Comparison of ENCODE assay signal across 27 cellular contexts in genomic region chr5:119829341-119829740, GRCh38.
DNase-seq lines count a peak whose midpoint lies in the region; ATAC-seq, FAIRE-seq and TF ChIP-seq lines count a peak whose summit lies in the region.
"Had no signal": no experiment of that assay in that cellular context is flagged by ENCODE, and none has a peak within 500 bp of the region (broad histone marks: within the 10 kb centered on the region; RNA-seq: fewer than 3 reads in every experiment).

No MANE protein-coding gene starts in this region.

- H3K27me3 ChIP-seq in ascending aorta (no peaks in the 10 kb centered on the region), thoracic aorta (replicated peaks; ENCODE audit: insufficient read depth) (no peaks in the 10 kb centered on the region), H7 (ENCODE audit: control insufficient read depth, insufficient read depth, low read length) (no peaks in the 10 kb centered on the region), esophagus muscularis mucosa (no peaks in the 10 kb centered on the region)
- H3K27me3 ChIP-seq: BE2C, BLaER1 had no signal

- ATAC-seq in thoracic aorta (ENCODE audit: insufficient number of reproducible peaks, low FRiP score, low read depth) = peak; percentile 38
- no peak for ATAC-seq in HG02610 (IDR thresholded peaks at IDR 0.05; ENCODE audit: unreplicated experiment)
- no peak for ATAC-seq in GM18505 (IDR thresholded peaks at IDR 0.05; ENCODE audit: unreplicated experiment)
- ATAC-seq: GM12878 had no signal

- H3K4me3 ChIP-seq in ascending aorta = peak overlapping the region in 1 of 2 donors; percentile 19
- H3K4me3 ChIP-seq in thoracic aorta = peak overlapping the region; percentile 33
- no peak overlapping the region for H3K4me3 ChIP-seq in H7 (ENCODE audit: insufficient read depth, low read depth, low read length)
- no peak overlapping the region for H3K4me3 ChIP-seq in esophagus muscularis mucosa
- H3K4me3 ChIP-seq: BLaER1, GM12878 had no signal

- DNase-seq in ascending aorta (ENCODE audit: low spot score in 2 of 2) (no peak), thoracic aorta (ENCODE audit: low spot score) (no peak), H7 (no peak), esophagus muscularis mucosa (ENCODE audit: extremely low spot score) (no peak)
- DNase-seq: 8988T; ACHN; BE2C; C1 segment of cervical spinal cord; CD4-positive, alpha-beta memory T cell; CD4-positive, CD25-positive, alpha-beta regulatory T cell; CD8-positive, alpha-beta memory T cell; COR-L47; DMS 273 treated with DMSO at 0.1 percent for 48 hours; DMS153; DMS53; DMS79; DND-41; EL; GDM1 had no signal

- intact Hi-C loops in ascending aorta (cut with DNase I) = loop anchor here (10.0 kb wide), 1 partner anchor 225 kb away; no protein-coding TSS in a partner anchor
- intact Hi-C loops in esophagus muscularis mucosa (cut with DNase I) = no loop called here

- TF ChIP-seq EP300 in esophagus muscularis mucosa (IDR thresholded peaks at IDR 0.05) = no peak

- no peak for TF ChIP-seq POLR2A in esophagus muscularis mucosa (IDR thresholded peaks at IDR 0.05; ENCODE audit: low read depth)
- TF ChIP-seq POLR2A in GM18505 (IDR thresholded peaks at IDR 0.05; ENCODE audit: borderline replicate concordance, extremely low read depth, insufficient read depth, insufficient read length) = no peak

- H3K9me3 ChIP-seq in ascending aorta = no peaks in the 10 kb centered on the region
- no peaks in the 10 kb centered on the region for H3K9me3 ChIP-seq in thoracic aorta
- no peaks in the 10 kb centered on the region for H3K9me3 ChIP-seq in esophagus muscularis mucosa
- H3K9me3 ChIP-seq: BE2C, BLaER1 had no signal

- FAIRE-seq in endometrium (lab: Jason Lieb, UNC) = peak; percentile 99
- FAIRE-seq: A204.1, GM12878, GM12892, GM19239 had no signal

- TF ChIP-seq CTCF in ascending aorta (IDR thresholded peaks at IDR 0.05) (no peak), thoracic aorta (IDR thresholded peaks at IDR 0.05) (no peak), esophagus muscularis mucosa (IDR thresholded peaks at IDR 0.05) (no peak)

- H3K27ac ChIP-seq in ascending aorta = peak overlapping the region; percentile 58 to 69
- peak overlapping the region; percentile 63 to 75 for H3K27ac ChIP-seq in thoracic aorta
- H3K27ac ChIP-seq in esophagus muscularis mucosa (replicated peaks in 1 of 4) = no peak overlapping the region
- H3K27ac ChIP-seq: BLaER1 had no signal

- H3K36me3 ChIP-seq in ascending aorta (no peaks in the 10 kb centered on the region), thoracic aorta (no peaks in the 10 kb centered on the region), H7 (replicated peaks; ENCODE audit: control insufficient read depth, insufficient read depth, low read length) (no peaks in the 10 kb centered on the region), esophagus muscularis mucosa (no peaks in the 10 kb centered on the region)
- H3K36me3 ChIP-seq: BE2C, BLaER1 had no signal

- H3K4me1 ChIP-seq in ascending aorta (peaks cover 6 to 33% of the 10 kb centered on the region in 2 donors), thoracic aorta (ENCODE audit: control insufficient read depth in 1 of 2, low read depth in 2 of 2) (peaks cover 25 to 43% of the 10 kb centered on the region in 2 donors), esophagus muscularis mucosa (no peaks in the 10 kb centered on the region)
- H3K4me1 ChIP-seq: BE2C, BLaER1 had no signal

Comparison
In these comparisons a context has a peak if more than half of its experiments do, and no peak if none do; other contexts are left out.
1. H3K27ac ChIP-seq: peak in ascending aorta (2 of 2) and thoracic aorta (2 of 2); none in esophagus muscularis mucosa (0 of 4).